Comparison of ENCODE assay signal across 10 cellular contexts in the genomic region with DNA sequence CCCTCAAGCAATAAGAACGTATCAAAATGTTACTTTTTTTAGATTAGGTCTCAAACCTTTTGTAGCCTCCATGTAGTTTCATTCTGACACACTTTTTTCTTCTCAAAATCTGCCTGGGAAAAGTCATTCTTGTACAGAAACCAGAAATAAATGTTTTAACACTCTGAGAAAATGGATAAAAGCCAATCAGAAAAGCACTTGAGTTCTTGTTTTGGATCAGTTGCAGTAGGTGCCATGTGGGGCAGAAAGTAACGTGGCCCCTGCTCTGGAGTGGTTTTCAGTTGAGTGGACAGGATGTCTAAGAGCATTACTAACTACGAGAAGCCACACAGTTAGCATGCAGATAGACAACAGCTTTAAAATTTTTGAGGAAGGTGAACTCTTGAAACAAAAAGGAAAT. TPM values are rescaled to one million over a fixed set of nuclear protein-coding genes. Genes with fewer than 3 reads are reported as not detected.
DNase-seq lines count a peak whose midpoint lies in the region; ATAC-seq and TF ChIP-seq lines count a peak whose summit lies in the region.
"Had no signal": no experiment of that assay in that cellular context is flagged by ENCODE, and none has a peak within 500 bp of the region (broad histone marks: within the 10 kb centered on the region; RNA-seq: fewer than 3 reads in every experiment).

No MANE protein-coding gene starts in this region.

- H3K4me1 ChIP-seq in Loucy (ENCODE audit: insufficient read depth, low read length, poor library complexity, severe bottlenecking), result peaks cover 46% of the 10 kb centered on the region
- peaks cover 30% of the 10 kb centered on the region for H3K4me1 ChIP-seq in vagina

- H3K9me3 Mint-ChIP-seq in memory B cell, result no peaks in the 10 kb centered on the region

- peaks cover 14% of the 10 kb centered on the region; the same call in 1 of the 2 replicates for H3K36me3 ChIP-seq in Loucy (ENCODE audit: insufficient read depth, low read length)
- peaks cover 0 to 5% of the 10 kb centered on the region in 2 donors for H3K36me3 ChIP-seq in vagina

- H3K36me3 Mint-ChIP-seq in memory B cell, result peaks cover 19% of the 10 kb centered on the region

- H3K27ac Mint-ChIP-seq in memory B cell, result peak overlapping the region; percentile 99

- H3K4me3 ChIP-seq in Loucy (ENCODE audit: low read length, poor library complexity, severe bottlenecking) (no peak overlapping the region), vagina (no peak overlapping the region)

- peak overlapping the region; percentile 30 for H3K9ac ChIP-seq in Loucy (ENCODE audit: low read depth, low read length, poor library complexity, severe bottlenecking)

- H3K27me3 Mint-ChIP-seq in memory B cell, result no peaks in the 10 kb centered on the region

- no peaks in the 10 kb centered on the region for H3F3A ChIP-seq in Loucy (ENCODE audit: low read depth)

- intact Hi-C loops in vagina (cut with DNase I), result no loop called here

- H3K9me2 ChIP-seq in Loucy (replicated peaks; ENCODE audit: low read depth, low read length), result no peaks in the 10 kb centered on the region

- H3K9me3 ChIP-seq in Loucy (ENCODE audit: insufficient read depth, low read depth, low read length), result no peaks in the 10 kb centered on the region
- H3K9me3 ChIP-seq in vagina, result no peaks in the 10 kb centered on the region

- H2AFZ ChIP-seq in Loucy (ENCODE audit: low read length), result no peak overlapping the region

- H3K27me3 ChIP-seq in Loucy (ENCODE audit: insufficient read depth, low read length, poor library complexity, severe bottlenecking) (no peaks in the 10 kb centered on the region), vagina (no peaks in the 10 kb centered on the region)

- H3K4me2 ChIP-seq in Loucy (ENCODE audit: low read depth, low read length, poor library complexity, severe bottlenecking), result peak overlapping the region; percentile 34

- peak; percentile 77 for ATAC-seq in GM18519 (IDR thresholded peaks at IDR 0.05; ENCODE audit: low FRiP score, unreplicated experiment)
- peak; percentile 81 for ATAC-seq in GM21576 (IDR thresholded peaks at IDR 0.05; ENCODE audit: unreplicated experiment)
- peak; percentile 79 for ATAC-seq in memory B cell (ENCODE audit: low read depth)

- H3K4me1 Mint-ChIP-seq in memory B cell, result peaks cover 58% of the 10 kb centered on the region

- DNase-seq in memory B cell (ENCODE audit: low spot score in 2 of 2) (no peak), NCI-H1694 (lab: John Stamatoyannopoulos, UW) (no peak), vagina (ENCODE audit: extremely low spot score in 2 of 2) (no peak), SHP77 treated with DMSO at 0.1 percent for 48 hours (lab: John Stamatoyannopoulos, UW) (no peak), NCI-H2227 (lab: John Stamatoyannopoulos, UW; ENCODE audit: unreplicated experiment) (no peak)
- DNase-seq: IMR-90 had no signal

- H4K20me1 ChIP-seq in Loucy (ENCODE audit: insufficient read depth, low read length, poor library complexity, severe bottlenecking), result no peaks in the 10 kb centered on the region

- TF ChIP-seq POLR2A in vagina (IDR thresholded peaks at IDR 0.05), result no peak

- peaks cover 49% of the 10 kb centered on the region for H3K79me2 ChIP-seq in Loucy (ENCODE audit: insufficient read depth, low read length)

- no peak for TF ChIP-seq CTCF in Loucy (conservative IDR thresholded peaks at IDR 0.05; ENCODE audit: low read length)
- no peak for TF ChIP-seq CTCF in vagina (IDR thresholded peaks at IDR 0.05)

- H3K4me3 Mint-ChIP-seq in memory B cell, result peak overlapping the region; percentile 32

- no peak overlapping the region for H3K27ac ChIP-seq in vagina

RNA-seq across cellular contexts. Expression of gene GPR183, which starts 19.1 kb away (rescaled TPM):
- total RNA-seq in vagina, result 12.0 TPM

RNA-seq across cellular contexts. Expression of gene GPR18, which starts 29.9 kb away (rescaled TPM):
- total RNA-seq in vagina, result not detected
- total RNA-seq: dermis microvascular lymphatic vessel endothelial cell, IMR-90 had no signal
